In genomic region chr2:142989276-142990204, GRCh38 we compare ENCODE assay signal across 8 cellular contexts.
DNase-seq lines count a peak whose midpoint lies in the region; ATAC-seq and TF ChIP-seq lines count a peak whose summit lies in the region.

No MANE protein-coding gene starts in this region.

- H3K27me3 ChIP-seq in DND-41 (ENCODE audit: insufficient read depth, low read length, poor library complexity) (peaks cover 17% of the 10 kb centered on the region), PC-3 (ENCODE audit: low read length) (no peaks in the 10 kb centered on the region), esophagus squamous epithelium (no peaks in the 10 kb centered on the region)

- no peaks in the 10 kb centered on the region for H3K9me3 ChIP-seq in DND-41 (ENCODE audit: insufficient read depth, low read length, severe bottlenecking)
- no peaks in the 10 kb centered on the region for H3K9me3 ChIP-seq in PC-3 (ENCODE audit: low read length)
- no peaks in the 10 kb centered on the region for H3K9me3 ChIP-seq in esophagus squamous epithelium

- H3K9ac ChIP-seq in DND-41 (ENCODE audit: low read depth, low read length), result no peak overlapping the region
- H3K9ac ChIP-seq in PC-3 (ENCODE audit: low read length), result no peak overlapping the region

- H4K20me1 ChIP-seq in DND-41 (ENCODE audit: insufficient read depth, low read length) (no peaks in the 10 kb centered on the region), PC-3 (ENCODE audit: low read length) (no peaks in the 10 kb centered on the region)

- H3K36me3 ChIP-seq in DND-41 (ENCODE audit: insufficient read depth, low read length), result no peaks in the 10 kb centered on the region
- H3K36me3 ChIP-seq in PC-3 (ENCODE audit: low read depth, low read length), result no peaks in the 10 kb centered on the region
- H3K36me3 ChIP-seq in esophagus squamous epithelium, result no peaks in the 10 kb centered on the region

- H3K27ac ChIP-seq in DND-41 (ENCODE audit: low read length) (no peak overlapping the region), PC-3 (ENCODE audit: low read length) (no peak overlapping the region), esophagus squamous epithelium (no peak overlapping the region)

- no TSS peak for BruUV-seq in PC-3 (replicated peaks; lab: Mats Ljungman, UMichigan)

- H3K4me3 ChIP-seq in DND-41 (ENCODE audit: low read depth in 1 of 2, low read length in 2 of 2) (no peak overlapping the region), PC-3 (ENCODE audit: low read length) (no peak overlapping the region), esophagus squamous epithelium (no peak overlapping the region)

- TF ChIP-seq POLR2A in esophagus squamous epithelium (IDR thresholded peaks at IDR 0.05), result no peak

- H2AFZ ChIP-seq in DND-41 (ENCODE audit: low read depth, low read length) (0 out of 2 replicates have a peak overlapping the region, but pooled peaks have one; percentile 51), PC-3 (ENCODE audit: low read length) (no peak overlapping the region; the same call in 1 of the 2 replicates)

- TF ChIP-seq CTCF in DND-41 (IDR thresholded peaks at IDR 0.05; ENCODE audit: borderline replicate concordance, extremely low read depth, low read length, poor library complexity, severe bottlenecking) (peak; percentile 66), PC-3 (conservative IDR thresholded peaks at IDR 0.05; ENCODE audit: low read depth, low read length) (peak; percentile 71), esophagus squamous epithelium (IDR thresholded peaks at IDR 0.05) (peak in 5 of 6 experiments; percentile 31 to 61 (median 37))

- H3K4me1 ChIP-seq in DND-41 (ENCODE audit: insufficient read depth, low read length), result no peaks in the 10 kb centered on the region
- no peaks in the 10 kb centered on the region for H3K4me1 ChIP-seq in PC-3 (ENCODE audit: insufficient read depth, low read length)
- no peaks in the 10 kb centered on the region for H3K4me1 ChIP-seq in esophagus squamous epithelium

- intact Hi-C loops in PC-3 (cut with micrococcal nuclease) (loop anchor here (1.0 to 10.0 kb wide), 2 partner anchors 307 to 825 kb away; no protein-coding TSS in a partner anchor), esophagus squamous epithelium (cut with DNase I) (loop anchor here (10.0 kb wide), 1 partner anchor 105 kb away; no protein-coding TSS in a partner anchor)

- 34 to 39% methylated on average over 5 of the region's 5 CpGs for WGBS in esophagus squamous epithelium, 2 donors

- no peaks in the 10 kb centered on the region for H3F3A ChIP-seq in PC-3 (ENCODE audit: low read length, unreplicated experiment)

- H3K79me2 ChIP-seq in DND-41 (ENCODE audit: insufficient read depth, low read length) (no peaks in the 10 kb centered on the region), PC-3 (ENCODE audit: low read length) (no peaks in the 10 kb centered on the region)

- CTCF ChIA-PET in PC-3 (lab: Charles Lee), result interaction anchor here (0.5 kb wide), 1 partner anchor 290 kb away, joined by 3 read pairs; no protein-coding TSS in a partner anchor

- H3K9me2 ChIP-seq in PC-3 (replicated peaks; ENCODE audit: low read length), result no peaks in the 10 kb centered on the region

- no peak overlapping the region for H3K4me2 ChIP-seq in DND-41 (ENCODE audit: insufficient read depth, low read length)
- no peak overlapping the region for H3K4me2 ChIP-seq in PC-3 (ENCODE audit: low read length)

- peak; percentile 69; the same call in 2 of the 3 replicates for ATAC-seq in DND-41 (ENCODE audit: insufficient read depth, low read depth)
- ATAC-seq in GM19438 (IDR thresholded peaks at IDR 0.05; ENCODE audit: low read depth, unreplicated experiment), result peak; percentile 58
- ATAC-seq in HG03442 (IDR thresholded peaks at IDR 0.05; ENCODE audit: unreplicated experiment), result peak; percentile 79
- peak; percentile 55 for ATAC-seq in PC-3

- POLR2A ChIA-PET in PC-3 (lab: Charles Lee; ENCODE audit: unreplicated experiment), result no interaction called here

- DNase-seq in DND-41 (no peak), PC-3 (peak; percentile 61), esophagus squamous epithelium (lab: John Stamatoyannopoulos, UW) (no peak), renal cortical epithelial cell (ENCODE audit: low read depth) (peak; percentile 81), C1 segment of cervical spinal cord (lab: John Stamatoyannopoulos, UW) (no peak)
- DNase-seq in stimulated activated CD4-positive, alpha-beta T cell treated with anti-CD3 and anti-CD28 coated beads, Interleukin-2, amount 100 ng/mL, for 24 hours, result no peak

Comparison
In these comparisons a context has a peak if more than half of its experiments do, and no peak if none do; other contexts are left out.
1. DNase-seq: peak in PC-3 (single experiment) and renal cortical epithelial cell (single experiment); none in DND-41 (single experiment), esophagus squamous epithelium (single experiment), stimulated activated CD4-positive, alpha-beta T cell treated with anti-CD3 and anti-CD28 coated beads, Interleukin-2, amount 100 ng/mL, for 24 hours (0 of 2) and C1 segment of cervical spinal cord (0 of 14).
2. Peak in every context shown above with its lines, with median percentiles within 50 percentile points of each other: ATAC-seq and CTCF ChIP-seq.